Comparison of ENCODE assay signal across 8 cellular contexts in the genomic region with DNA sequence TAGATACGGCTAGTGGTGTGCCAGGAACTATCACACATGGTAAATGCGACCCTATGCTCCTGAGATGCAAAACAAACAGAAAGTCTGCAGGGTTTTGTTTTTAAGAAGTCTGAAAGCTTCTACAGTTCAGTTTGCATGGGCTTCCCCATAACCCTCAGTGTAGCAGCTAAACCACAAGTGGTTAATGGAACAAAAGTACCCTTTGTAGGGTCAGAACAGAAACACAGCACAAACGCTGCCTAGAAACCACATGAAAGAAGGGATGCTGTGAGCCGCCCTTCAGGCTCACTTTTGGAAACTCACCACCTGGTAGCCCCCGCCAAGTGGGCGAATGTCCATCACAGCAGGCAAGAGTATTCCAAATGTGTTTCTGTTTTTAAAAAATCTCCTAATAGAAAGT. TPM values are rescaled to one million over a fixed set of nuclear protein-coding genes. Genes with fewer than 3 reads are reported as not detected.
A peak's percentile ranks its signal among the peaks of the same experiment; 100 is the strongest.
DNase-seq lines count a peak whose midpoint lies in the region; ATAC-seq and TF ChIP-seq lines count a peak whose summit lies in the region.

No MANE protein-coding gene starts in this region.

- H3K9me3 Mint-ChIP-seq in CD4-positive, alpha-beta memory T cell, result no peaks in the 10 kb centered on the region
- H3K9me3 Mint-ChIP-seq in brain, result peaks cover 0 to 3% (median 0%) of the 10 kb centered on the region in 5 experiments

- POLR2A ChIA-PET in CD4-positive, alpha-beta memory T cell (lab: Charles Lee; ENCODE audit: partially characterized antibody), result no interaction called here

- H2AK5ac ChIP-seq in neuronal stem cell (ENCODE audit: low read depth, low read length), result no peak overlapping the region

- no peak overlapping the region for H3K18ac ChIP-seq in neuronal stem cell (ENCODE audit: low read length)

- no peak overlapping the region for H3K23ac ChIP-seq in neuronal stem cell (ENCODE audit: low read depth, low read length, poor library complexity)

- no peak overlapping the region for H3K4me2 ChIP-seq in neuronal stem cell (ENCODE audit: insufficient read depth, low read length, poor library complexity, severe bottlenecking)

- no peaks in the 10 kb centered on the region for H3K27me3 ChIP-seq in CD4-positive, alpha-beta memory T cell (ENCODE audit: insufficient read depth, low read length)
- H3K27me3 ChIP-seq in neuronal stem cell (ENCODE audit: control insufficient read depth in 3 of 3, insufficient read depth in 3 of 3, low read depth in 1 of 3, low read length in 3 of 3), result peaks cover 0 to 31% (median 0%) of the 10 kb centered on the region in 3 experiments

- H3K27ac Mint-ChIP-seq in CD4-positive, alpha-beta memory T cell, result no peak overlapping the region
- peak overlapping the region in 4 of 5 experiments; percentile 12 to 82 (median 61) for H3K27ac Mint-ChIP-seq in brain

- CTCF ChIA-PET in CD4-positive, alpha-beta memory T cell (lab: Charles Lee; ENCODE audit: partially characterized antibody), result no interaction called here

- H3K36me3 ChIP-seq in CD4-positive, alpha-beta memory T cell (ENCODE audit: insufficient read depth, low read length), result no peaks in the 10 kb centered on the region
- no peaks in the 10 kb centered on the region for H3K36me3 ChIP-seq in neuronal stem cell (replicated peaks in 1 of 2; ENCODE audit: control insufficient read depth in 2 of 2, insufficient read depth in 2 of 2, low read length in 2 of 2)

- no peak overlapping the region for H2BK120ac ChIP-seq in neuronal stem cell (ENCODE audit: low read depth, low read length)

- peaks cover 19% of the 10 kb centered on the region for H3K4me1 ChIP-seq in CD4-positive, alpha-beta memory T cell (ENCODE audit: insufficient read depth, low read length)
- peaks cover 35 to 37% of the 10 kb centered on the region in 2 donors for H3K4me1 ChIP-seq in neuronal stem cell (ENCODE audit: control insufficient read depth in 2 of 2, insufficient read depth in 1 of 2, low read depth in 1 of 2, low read length in 2 of 2)

- WGBS in neuronal stem cell (ENCODE audit: extremely low coverage in 2 of 2, insufficient read length in 2 of 2, insufficient replicate concordance in 1 of 2), 2 donors, result no CpG with 5 or more reads among the region's 6 CpGs

- H3K36me3 Mint-ChIP-seq in CD4-positive, alpha-beta memory T cell, result no peaks in the 10 kb centered on the region
- peaks cover 31% of the 10 kb centered on the region for H3K36me3 Mint-ChIP-seq in brain

- H3K27ac ChIP-seq in CD4-positive, alpha-beta memory T cell (ENCODE audit: low read depth, low read length), result no peak overlapping the region
- no peak overlapping the region for H3K27ac ChIP-seq in neuronal stem cell (replicated peaks; ENCODE audit: low read length)

- H3K9ac ChIP-seq in neuronal stem cell (ENCODE audit: low read depth, low read length, poor library complexity), result no peak overlapping the region

- ATAC-seq in GM19397 (IDR thresholded peaks at IDR 0.05; ENCODE audit: unreplicated experiment) (peak; percentile 92), HG03280 (IDR thresholded peaks at IDR 0.05; ENCODE audit: unreplicated experiment) (peak; percentile 94)

- no peak overlapping the region for H2BK12ac ChIP-seq in neuronal stem cell (ENCODE audit: low read length)

- no peak overlapping the region for H3K4ac ChIP-seq in neuronal stem cell (ENCODE audit: low read length)

- peaks cover 4% of the 10 kb centered on the region for H3K79me1 ChIP-seq in neuronal stem cell (ENCODE audit: low read depth, low read length)

- no peak for TF ChIP-seq CTCF in brain (conservative IDR thresholded peaks at IDR 0.05)

- no peak overlapping the region for H2AFZ ChIP-seq in neuronal stem cell (ENCODE audit: low read length)

- H3K9me3 ChIP-seq in CD4-positive, alpha-beta memory T cell (ENCODE audit: control insufficient read depth in 1 of 2, low read length in 2 of 2), result no peaks in the 10 kb centered on the region
- peaks cover 1 to 8% of the 10 kb centered on the region in 2 donors for H3K9me3 ChIP-seq in neuronal stem cell (replicated peaks in 1 of 2; ENCODE audit: control insufficient read depth in 2 of 2, insufficient read depth in 1 of 2, low read depth in 1 of 2, low read length in 2 of 2)

- no peak overlapping the region for H4K8ac ChIP-seq in neuronal stem cell (ENCODE audit: low read depth, low read length)

- peaks cover 6 to 7% of the 10 kb centered on the region in 2 donors for H3K27me3 Mint-ChIP-seq in CD4-positive, alpha-beta memory T cell
- H3K27me3 Mint-ChIP-seq in brain, result no peaks in the 10 kb centered on the region

- peak overlapping the region in 5 of 8 donors; percentile 9 to 55 (median 17) for H3K4me3 Mint-ChIP-seq in CD4-positive, alpha-beta memory T cell
- H3K4me3 Mint-ChIP-seq in brain, result peak overlapping the region in 3 of 5 experiments; percentile 1 to 37 (median 5)

- intact Hi-C loops in CD4-positive, alpha-beta memory T cell (cut with micrococcal nuclease), result no loop called here

- no peak overlapping the region for H2BK5ac ChIP-seq in neuronal stem cell (ENCODE audit: low read length)

- DNase-seq in CD4-positive, alpha-beta memory T cell, result no peak
- DNase-seq in neuronal stem cell (ENCODE audit: low spot score) (no peak), NCI-H510A treated with DMSO at 0.1 percent for 48 hours (lab: John Stamatoyannopoulos, UW) (no peak), KG1 (lab: John Stamatoyannopoulos, UW) (no peak), NCI-H748 (lab: John Stamatoyannopoulos, UW; ENCODE audit: unreplicated experiment) (no peak)

- no peak overlapping the region for H4K91ac ChIP-seq in neuronal stem cell (ENCODE audit: low read depth, low read length, poor library complexity)

- peaks cover 6 to 25% (median 17%) of the 10 kb centered on the region in 4 donors for H3K4me1 Mint-ChIP-seq in CD4-positive, alpha-beta memory T cell
- H3K4me1 Mint-ChIP-seq in brain, result peaks cover 66% of the 10 kb centered on the region

- H2BK15ac ChIP-seq in neuronal stem cell (ENCODE audit: low read length), result no peak overlapping the region

- H3K4me3 ChIP-seq in CD4-positive, alpha-beta memory T cell (ENCODE audit: low read length in 2 of 2), result no peak overlapping the region
- no peak overlapping the region for H3K4me3 ChIP-seq in neuronal stem cell (ENCODE audit: low read length in 2 of 2)

- H3K14ac ChIP-seq in neuronal stem cell (ENCODE audit: low read length), result no peak overlapping the region

RNA-seq across cellular contexts. Expression of gene CTDSPL, which starts 46.2 kb away (rescaled TPM):
- under 1 TPM; 0.61 to 0.73 TPM for total RNA-seq in CD4-positive, alpha-beta memory T cell
- under 1 TPM in 1 of 2 donors, not detected in 1; 0.08 TPM for polyA plus RNA-seq in CD4-positive, alpha-beta memory T cell
- 8.6 TPM for polyA plus RNA-seq in brain (ENCODE audit: insufficient read depth, low read depth, low replicate concordance)
- 34.6 TPM for polyA plus RNA-seq in neuronal stem cell (2013, experiment 1 of 2)
- polyA plus RNA-seq in neuronal stem cell (2013, experiment 2 of 2), result 34.7 TPM

Comparison
In these comparisons a context has a peak if more than half of its experiments do, and no peak if none do; other contexts are left out.
1. H3K27ac Mint-ChIP-seq: peak in brain (4 of 5); none in CD4-positive, alpha-beta memory T cell (0 of 7).